12 cellular contexts compared by ENCODE assay signal in the genomic region with DNA sequence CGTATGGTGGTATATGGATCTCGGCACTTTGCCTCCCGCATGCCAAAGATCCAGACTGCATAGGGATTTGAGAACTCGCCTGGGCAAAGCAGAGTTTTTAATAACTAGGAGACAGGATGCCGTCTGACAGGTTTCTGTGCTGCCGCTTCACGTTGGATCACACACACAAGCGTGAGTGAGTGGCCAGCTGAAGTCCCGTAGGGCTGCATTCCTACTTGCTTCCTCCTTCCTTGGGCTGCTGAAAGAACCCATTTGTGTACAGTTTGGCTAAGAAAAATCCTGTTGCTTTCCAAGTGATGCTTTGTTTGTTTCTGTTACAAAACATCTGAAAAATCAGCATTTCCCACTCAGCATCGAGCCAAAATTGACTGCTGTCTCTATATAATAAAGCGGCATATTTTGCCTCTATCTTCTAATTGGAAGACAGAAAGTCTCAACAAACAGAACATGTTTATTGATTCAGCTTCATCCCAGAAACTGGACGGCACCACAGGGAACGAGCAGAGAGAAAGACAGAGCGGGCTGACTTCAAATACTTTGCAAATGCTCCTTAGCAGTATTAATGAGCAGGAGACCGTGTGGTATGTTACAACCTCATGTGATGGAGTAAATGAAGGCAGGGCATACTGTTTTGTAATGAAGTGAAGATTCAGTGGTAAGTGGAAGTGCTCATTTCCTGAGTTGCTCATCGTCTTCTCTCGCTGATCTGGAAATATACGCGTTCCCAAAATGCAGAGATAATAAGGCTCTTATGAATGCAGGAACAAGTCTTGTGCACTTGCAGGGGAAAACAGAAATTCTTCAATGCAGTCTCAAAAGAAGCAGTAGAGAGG.
A peak's percentile ranks its signal among the peaks of the same experiment; 100 is the strongest.
DNase-seq lines count a peak whose midpoint lies in the region; ATAC-seq and TF ChIP-seq lines count a peak whose summit lies in the region.
"Had no signal": no experiment of that assay in that cellular context is flagged by ENCODE, and none has a peak within 500 bp of the region (broad histone marks: within the 10 kb centered on the region; RNA-seq: fewer than 3 reads in every experiment).

No MANE protein-coding gene starts in this region.

- H3K4me3 ChIP-seq in LNCaP clone FGC (ENCODE audit: low read depth, low read length), result no peak overlapping the region
- H3K4me3 ChIP-seq in epithelial cell of esophagus (ENCODE audit: low read length), result peak overlapping the region; percentile 16

- no peak for ATAC-seq in GM19397 (IDR thresholded peaks at IDR 0.05; ENCODE audit: unreplicated experiment)
- ATAC-seq: activated T-cell treated with anti-CD3 and anti-CD28 coated beads, Interleukin-2, amount 50 U/mL, for 4 hours had no signal

- TF ChIP-seq CTCF in LNCaP clone FGC (IDR thresholded peaks at IDR 0.05; ENCODE audit: control insufficient read depth, extremely low read depth, insufficient read depth) (no peak), epithelial cell of esophagus (IDR thresholded peaks at IDR 0.05; ENCODE audit: insufficient read depth, low read depth, low read length, missing control alignments) (no peak)

- peak; percentile 82 for DNase-seq in LNCaP clone FGC (ENCODE audit: low read depth)
- peak; percentile 95 for DNase-seq in epithelial cell of esophagus (ENCODE audit: low read depth)
- DNase-seq in left kidney (ENCODE audit: low read depth, low spot score), result peak; percentile 11
- DNase-seq in stromal cell of bone marrow (ENCODE audit: low read depth), result peak; percentile 25
- no peak for DNase-seq in UCSD-AML1 (lab: John Stamatoyannopoulos, UW; ENCODE audit: unreplicated experiment)
- DNase-seq in COLO668 (lab: John Stamatoyannopoulos, UW; ENCODE audit: unreplicated experiment), result no peak
- no peak for DNase-seq in cerebellar cortex (ENCODE audit: low spot score)
- DNase-seq: activated T-cell treated with anti-CD3 and anti-CD28 coated beads, Interleukin-2, amount 50 U/mL, for 4 hours; CD4-positive, CD25-positive, alpha-beta regulatory T cell; NCI-H510A treated with DMSO at 0.1 percent for 48 hours; stimulated activated CD4-positive, alpha-beta T cell treated with anti-CD3 and anti-CD28 coated beads, Interleukin-15, amount 100 ng/mL, for 24 hours had no signal

Comparison
In these comparisons a context has a peak if more than half of its experiments do, and no peak if none do; other contexts are left out.
1. DNase-seq: peak in LNCaP clone FGC (single experiment), epithelial cell of esophagus (single experiment), left kidney (single experiment) and stromal cell of bone marrow (single experiment); none in UCSD-AML1 (single experiment), COLO668 (single experiment) and cerebellar cortex (single experiment).